ENCODE assay signal across 8 cellular contexts in genomic region chr1:154995301-154995983, GRCh38. TPM values are rescaled to one million over a fixed set of nuclear protein-coding genes. Genes with fewer than 3 reads are reported as not detected.
DNase-seq lines count a peak whose midpoint lies in the region; TF ChIP-seq lines count a peak whose summit lies in the region.
"Not testable (repeated sequence)": the region's sequence is repeated elsewhere in the genome, so short reads cannot be mapped to it uniquely, and the experiment has no call there.

No MANE protein-coding gene starts in this region.

- H3K4me1 ChIP-seq in testis: peaks cover 15% of the 10 kb centered on the region

- not testable (repeated sequence) for H3K4me3 ChIP-seq in HFF-Myc (replicated peaks; ENCODE audit: low read depth, low read length); testis

- POLR2A ChIA-PET in MCF 10A (lab: Yijun Ruan, JAX): interaction anchor here (0.6 to 41.1 kb wide), 6 partner anchors 9 to 58 kb away, joined by 3 to 1917 read pairs (median 6); partner anchors contain the start of genes CKS1B, FLAD1, PBXIP1 and PMVK

- not testable (repeated sequence) for H3K9me3 Mint-ChIP-seq in MCF 10A (ENCODE audit: unreplicated experiment)

- not testable (repeated sequence) for H3K27me3 Mint-ChIP-seq in MCF 10A (ENCODE audit: insufficient read depth, unreplicated experiment)

- peak; percentile 20 for DNase-seq in COLO668 (lab: John Stamatoyannopoulos, UW; ENCODE audit: unreplicated experiment)
- DNase-seq in HFF-Myc (ENCODE audit: extremely low read depth, low read depth): not testable (repeated sequence)
- DNase-seq in NCI-H510A treated with DMSO at 0.1 percent for 48 hours (lab: John Stamatoyannopoulos, UW): peak; percentile 15
- peak; percentile 45 to 62 for DNase-seq in SW 1271 (lab: John Stamatoyannopoulos, UW)
- peak; percentile 92 for DNase-seq in MCF 10A (ENCODE audit: unreplicated experiment)
- DNase-seq in foreskin melanocyte: peak; percentile 71
- DNase-seq in myocyte (ENCODE audit: low read depth): peak; percentile 74
- peak; percentile 68 for DNase-seq in testis

- TF ChIP-seq POLR2A in testis (IDR thresholded peaks at IDR 0.05): not testable (repeated sequence)

- H3K27me3 ChIP-seq in testis: not testable (repeated sequence)

- not testable (repeated sequence) for H3K27ac Mint-ChIP-seq in MCF 10A (ENCODE audit: low read depth, unreplicated experiment)

- peaks cover 12% of the 10 kb centered on the region for H3K36me3 Mint-ChIP-seq in MCF 10A (ENCODE audit: insufficient read depth, unreplicated experiment)

- H3K9me3 ChIP-seq in testis: not testable (repeated sequence)

- H3K36me3 ChIP-seq in testis (ENCODE audit: low read depth, missing control alignments): not testable (repeated sequence)

- intact Hi-C loops in MCF 10A (cut with micrococcal nuclease); testis (cut with DNase I; ENCODE audit: low total_unique reads): not testable (repeated sequence)

- not testable (repeated sequence) for BruUV-seq in MCF 10A (replicated peaks; lab: Mats Ljungman, UMichigan)

- not testable (repeated sequence) for H3K4me3 Mint-ChIP-seq in MCF 10A (ENCODE audit: unreplicated experiment)

- CTCF ChIA-PET in MCF 10A (lab: Yijun Ruan, JAX): interaction anchor here (0.6 to 9.4 kb wide), 24 partner anchors 9 to 1019 kb away, joined by 3 to 118 read pairs (median 4); partner anchors contain the start of genes ADAM15, FLAD1, KRTCAP2 and PBXIP1

- TF ChIP-seq CTCF in HFF-Myc (IDR thresholded peaks at IDR 0.05; ENCODE audit: low read depth, low read length, missing control alignments): peak; percentile 50
- TF ChIP-seq CTCF in MCF 10A (IDR thresholded peaks at IDR 0.05; ENCODE audit: unreplicated experiment): not testable (repeated sequence)
- TF ChIP-seq CTCF in testis (IDR thresholded peaks at IDR 0.05): peak in 2 of 3 experiments; percentile 31 to 34

- not testable (repeated sequence) for H3K27ac ChIP-seq in testis

- 68 to 71% methylated on average over 13 of the region's 13 CpGs for WGBS in testis, 2 donors

- H3K4me1 Mint-ChIP-seq in MCF 10A (ENCODE audit: insufficient read depth, unreplicated experiment): peaks cover 38% of the 10 kb centered on the region

RNA-seq across cellular contexts. Expression of gene LENEP, which starts 2.1 kb away (rescaled TPM):
- total RNA-seq in MCF 10A (2022) (0.83 TPM in 1 of 2 replicates, not detected in the other), myocyte (not detected in 2 replicates), testis (1 to 10 TPM in 1 of 2 donors, not detected in 1; 1.1 TPM)
- polyA plus RNA-seq in myocyte (2012): 0.45 TPM
- not detected for polyA plus RNA-seq in testis (ENCODE audit: insufficient read depth, low read depth, low replicate concordance)

RNA-seq across cellular contexts. Expression of gene ZBTB7B, which starts 7.2 kb away (rescaled TPM):
- total RNA-seq in MCF 10A (2022) (169 and 175 TPM in 2 replicates), myocyte (24.6 and 26.6 TPM in 2 replicates), testis (10 to 100 TPM; 21.1 to 22.4 TPM)
- 25.9 TPM for polyA plus RNA-seq in myocyte (2012)
- polyA plus RNA-seq in testis (ENCODE audit: insufficient read depth, low read depth, low replicate concordance): 18.6 TPM

RNA-seq across cellular contexts. Expression of gene FLAD1, which starts 12.3 kb away (rescaled TPM):
- 65.4 and 91.1 TPM in 2 replicates for total RNA-seq in MCF 10A (2022)
- 27.2 and 28.1 TPM in 2 replicates for total RNA-seq in myocyte
- 29.4 TPM for polyA plus RNA-seq in myocyte (2012)
- total RNA-seq in testis: 10 to 100 TPM; 26.5 to 35.0 TPM
- 46.5 TPM for polyA plus RNA-seq in testis (ENCODE audit: insufficient read depth, low read depth, low replicate concordance)

RNA-seq across cellular contexts. Expression of gene CKS1B, which starts 21.0 kb away (rescaled TPM):
- total RNA-seq in MCF 10A (2022): 285 and 289 TPM in 2 replicates
- total RNA-seq in myocyte: 26.6 and 33.5 TPM in 2 replicates
- polyA plus RNA-seq in myocyte (2012): 56.5 TPM
- total RNA-seq in testis: 10 to 100 TPM; 45.5 to 84.3 TPM
- 100 TPM for polyA plus RNA-seq in testis (ENCODE audit: insufficient read depth, low read depth, low replicate concordance)

RNA-seq across cellular contexts. Expression of gene SHC1, which starts 24.9 kb away (rescaled TPM):
- total RNA-seq in MCF 10A (2022): 667 and 885 TPM in 2 replicates
- total RNA-seq in myocyte: 165 and 171 TPM in 2 replicates
- polyA plus RNA-seq in myocyte (2012): 295 TPM
- 10 to 100 TPM; 47.9 to 59.3 TPM for total RNA-seq in testis
- 49.0 TPM for polyA plus RNA-seq in testis (ENCODE audit: insufficient read depth, low read depth, low replicate concordance)
